ENCODE assay signal across 29 cellular contexts in the genomic region with DNA sequence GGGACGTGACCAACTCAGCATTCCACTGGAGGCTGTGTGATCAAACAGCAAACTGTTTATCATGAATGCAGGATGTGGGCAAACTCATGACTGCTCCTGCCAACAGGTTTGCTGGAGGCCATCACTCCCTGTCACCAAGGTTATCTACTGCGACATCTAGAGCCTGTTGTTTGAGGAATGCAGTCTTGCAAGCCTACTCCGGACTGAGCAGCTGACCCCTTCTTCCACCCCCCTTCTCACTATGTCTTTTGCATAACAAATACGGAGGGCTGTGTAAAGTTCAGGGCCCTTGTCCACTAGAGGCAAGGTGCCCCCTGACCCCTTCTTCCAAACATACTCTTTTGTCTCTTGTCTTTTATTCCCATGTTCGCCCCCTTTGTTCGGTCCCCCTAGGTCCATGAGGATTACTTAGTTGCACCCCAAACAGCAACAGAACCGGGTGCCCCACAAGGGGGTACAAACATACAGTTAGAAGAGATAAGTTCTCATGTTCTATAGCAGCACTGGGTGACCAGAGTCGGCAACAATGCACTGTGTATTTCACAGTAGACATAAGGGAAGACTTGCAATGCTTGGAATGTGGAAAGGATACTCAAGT. TPM values are rescaled to one million over a fixed set of nuclear protein-coding genes. Genes with fewer than 3 reads are reported as not detected.
DNase-seq lines count a peak whose midpoint lies in the region; ATAC-seq, FAIRE-seq and TF ChIP-seq lines count a peak whose summit lies in the region.
"Had no signal": no experiment of that assay in that cellular context is flagged by ENCODE, and none has a peak within 500 bp of the region (broad histone marks: within the 10 kb centered on the region; RNA-seq: fewer than 3 reads in every experiment).

No MANE protein-coding gene starts in this region.

- no peak for TF ChIP-seq CTCF in IMR-90 (conservative IDR thresholded peaks at IDR 0.05; ENCODE audit: low read depth, low read length)
- TF ChIP-seq CTCF in astrocyte (IDR thresholded peaks at IDR 0.05; ENCODE audit: insufficient read depth, low read depth, low read length): no peak
- no peak for TF ChIP-seq CTCF in progenitor cell of endocrine pancreas (IDR thresholded peaks at IDR 0.05; ENCODE audit: unreplicated experiment)
- no peak for TF ChIP-seq CTCF in kidney (IDR thresholded peaks at IDR 0.05; ENCODE audit: borderline replicate concordance, extremely low read depth, insufficient read depth)

- peaks cover 14 to 72% of the 10 kb centered on the region in 2 experiments for H3K79me1 ChIP-seq in IMR-90 (ENCODE audit: low read depth in 1 of 2, low read length in 2 of 2)

- H4K8ac ChIP-seq in IMR-90 (ENCODE audit: low read depth in 2 of 2, low read length in 2 of 2): no peak overlapping the region

- DNase-seq in T-helper 1 cell: no peak
- DNase-seq in IMR-90: peak; percentile 8
- DNase-seq in astrocyte (ENCODE audit: low read depth): no peak
- no peak for DNase-seq in progenitor cell of endocrine pancreas (ENCODE audit: low spot score, unreplicated experiment)
- DNase-seq in effector memory CD8-positive, alpha-beta T cell: no peak
- DNase-seq in sciatic nerve (ENCODE audit: low spot score): no peak
- DNase-seq in kidney: no peak
- DNase-seq: 8988T; activated naive CD4-positive, alpha-beta T cell treated with anti-CD3 and anti-CD28 coated beads for 36 hours; AML-193; anterior cingulate cortex; caudate nucleus; CD8-positive, alpha-beta memory T cell; dermis blood vessel endothelial cell; H7; KBM-7; left colon; MV-4-11; NCI-H1694 treated with DMSO at 0.1 percent for 48 hours; NCI-H748 treated with DMSO at 0.1 percent for 48 hours; stimulated activated CD4-positive, alpha-beta T cell treated with anti-CD3 and anti-CD28 coated beads, Interleukin-1b, Interleukin-23, amount 100 ng/mL, for 48 hours; stimulated activated naive B cell treated with anti-CD40 and anti-IgM and Interleukin-4, amounts not matched to agents 10 μg/mL and 1 μg/mL and 100 μg/mL, for 72 hours; T-cell had no signal

- H4K5ac ChIP-seq in IMR-90 (ENCODE audit: low read depth, low read length): no peak overlapping the region

- H3K23ac ChIP-seq in IMR-90 (ENCODE audit: low read depth, low read length): no peak overlapping the region

- BruUV-seq in IMR-90 (replicated peaks; lab: Mats Ljungman, UMichigan): no TSS peak

- H3K27ac ChIP-seq in IMR-90 (ENCODE audit: insufficient read depth, low read length) (no peak overlapping the region), astrocyte (ENCODE audit: low read depth, low read length) (no peak overlapping the region), kidney (ENCODE audit: low read depth in 2 of 2, low read length in 2 of 2) (no peak overlapping the region)
- H3K27ac ChIP-seq: thoracic aorta had no signal

- peaks cover 55% of the 10 kb centered on the region for H3K36me3 Mint-ChIP-seq in T-helper 1 cell treated with Interleukin-12 subunit alpha and Interleukin-12 subunit beta and Interleukin-4 antibody, amounts not matched to agents 30 μg/mL and 1 μg/mL, for 36 hours (ENCODE audit: low read depth)
- H3K36me3 Mint-ChIP-seq in astrocyte (ENCODE audit: low read depth, unreplicated experiment): peaks cover 22% of the 10 kb centered on the region
- peaks cover 34% of the 10 kb centered on the region for H3K36me3 Mint-ChIP-seq in progenitor cell of endocrine pancreas (ENCODE audit: insufficient read depth)
- peaks cover 15% of the 10 kb centered on the region for H3K36me3 Mint-ChIP-seq in effector memory CD8-positive, alpha-beta T cell (ENCODE audit: insufficient read depth)

- TF ChIP-seq RAD21 in IMR-90 (IDR thresholded peaks at IDR 0.05; ENCODE audit: low read length): no peak

- peaks cover 17% of the 10 kb centered on the region for H3K36me3 ChIP-seq in IMR-90 (ENCODE audit: control insufficient read depth, insufficient read depth, low read length)
- no peaks in the 10 kb centered on the region for H3K36me3 ChIP-seq in astrocyte (ENCODE audit: insufficient read depth, low read length)
- H3K36me3 ChIP-seq in kidney (ENCODE audit: control insufficient read depth in 1 of 2, insufficient read depth in 2 of 2, low read length in 2 of 2): no peaks in the 10 kb centered on the region

- H3K4me2 ChIP-seq in IMR-90 (ENCODE audit: low read depth, low read length) (no peak overlapping the region), astrocyte (ENCODE audit: low read length) (no peak overlapping the region)

- intact Hi-C loops in IMR-90 (cut with micrococcal nuclease): no loop called here
- intact Hi-C loops in sciatic nerve (cut with DNase I): no loop called here
- intact Hi-C loops in kidney (cut with DNase I): no loop called here

- peaks cover 10% of the 10 kb centered on the region for H3K9me1 ChIP-seq in IMR-90 (ENCODE audit: insufficient read depth, low read length)

- peak; percentile 31; the same call in 1 of the 2 replicates for ATAC-seq in IMR-90 (ENCODE audit: low read depth)
- no peak for ATAC-seq in effector memory CD8-positive, alpha-beta T cell (replicated peaks)
- ATAC-seq in sciatic nerve: no peak
- ATAC-seq: left colon; Right ventricle myocardium inferior; stimulated activated naive B cell treated with anti-CD40 and anti-IgM and Interleukin-4, amounts not matched to agents 10 μg/mL and 1 μg/mL and 100 μg/mL, for 72 hours had no signal

- no peak overlapping the region for H3K4ac ChIP-seq in IMR-90 (ENCODE audit: low read depth, low read length)

- H3K4me1 ChIP-seq in IMR-90 (ENCODE audit: control insufficient read depth, insufficient read depth, low read length) (peaks cover 8% of the 10 kb centered on the region), astrocyte (ENCODE audit: insufficient read depth, low read length) (peaks cover 8% of the 10 kb centered on the region), kidney (ENCODE audit: control insufficient read depth in 1 of 2, insufficient read depth in 1 of 2, low read depth in 1 of 2, low read length in 2 of 2) (no peaks in the 10 kb centered on the region)

- no peak overlapping the region for H2BK120ac ChIP-seq in IMR-90 (ENCODE audit: low read depth, low read length)

- H4K91ac ChIP-seq in IMR-90 (ENCODE audit: insufficient read depth, low read depth, low read length): no peak overlapping the region

- H3K27me3 ChIP-seq in IMR-90 (ENCODE audit: control insufficient read depth, insufficient read depth, low read length): no peaks in the 10 kb centered on the region
- no peaks in the 10 kb centered on the region for H3K27me3 ChIP-seq in astrocyte (ENCODE audit: insufficient read depth, low read length)

- H3K4me3 ChIP-seq in IMR-90 (ENCODE audit: insufficient read depth, low read depth, low read length): no peak overlapping the region
- no peak overlapping the region for H3K4me3 ChIP-seq in astrocyte (ENCODE audit: insufficient read depth, low read depth, low read length)
- no peak overlapping the region for H3K4me3 ChIP-seq in kidney (ENCODE audit: low read length in 2 of 2)
- H3K4me3 ChIP-seq: thoracic aorta had no signal

- H3K27me3 Mint-ChIP-seq in T-helper 1 cell treated with Interleukin-12 subunit alpha and Interleukin-12 subunit beta and Interleukin-4 antibody, amounts not matched to agents 30 μg/mL and 1 μg/mL, for 36 hours (ENCODE audit: low read depth): no peaks in the 10 kb centered on the region
- no peaks in the 10 kb centered on the region for H3K27me3 Mint-ChIP-seq in astrocyte (ENCODE audit: low read depth, unreplicated experiment)
- no peaks in the 10 kb centered on the region for H3K27me3 Mint-ChIP-seq in progenitor cell of endocrine pancreas
- no peaks in the 10 kb centered on the region for H3K27me3 Mint-ChIP-seq in effector memory CD8-positive, alpha-beta T cell
- H3K27me3 Mint-ChIP-seq: stimulated activated naive B cell treated with anti-CD40 and anti-IgM and Interleukin-4, amounts not matched to agents 10 μg/mL and 1 μg/mL and 100 μg/mL, for 72 hours; T-cell had no signal

- H3K79me2 ChIP-seq in astrocyte (ENCODE audit: insufficient read depth, low read length): peaks cover 11% of the 10 kb centered on the region

- H3K9me3 ChIP-seq in IMR-90 (ENCODE audit: control insufficient read depth, insufficient read depth, low read length) (no peaks in the 10 kb centered on the region), astrocyte (ENCODE audit: insufficient read depth, low read depth, low read length) (no peaks in the 10 kb centered on the region), kidney (ENCODE audit: control insufficient read depth in 1 of 2, low read length in 2 of 2) (no peaks in the 10 kb centered on the region)
- H3K9me3 ChIP-seq: thoracic aorta had no signal

- no peak overlapping the region for H3K4me3 Mint-ChIP-seq in T-helper 1 cell treated with Interleukin-12 subunit alpha and Interleukin-12 subunit beta and Interleukin-4 antibody, amounts not matched to agents 30 μg/mL and 1 μg/mL, for 36 hours
- no peak overlapping the region for H3K4me3 Mint-ChIP-seq in astrocyte (ENCODE audit: unreplicated experiment)
- H3K4me3 Mint-ChIP-seq in progenitor cell of endocrine pancreas (ENCODE audit: low read depth): no peak overlapping the region
- H3K4me3 Mint-ChIP-seq in effector memory CD8-positive, alpha-beta T cell: no peak overlapping the region
- H3K4me3 Mint-ChIP-seq: activated naive CD4-positive, alpha-beta T cell treated with anti-CD3 and anti-CD28 coated beads for 36 hours; CD8-positive, alpha-beta memory T cell; mesothelial cell of epicardium; nephron; stimulated activated naive B cell treated with anti-CD40 and anti-IgM and Interleukin-4, amounts not matched to agents 10 μg/mL and 1 μg/mL and 100 μg/mL, for 72 hours; T-cell had no signal

- H2AK5ac ChIP-seq in IMR-90 (ENCODE audit: low read depth, low read length): no peak overlapping the region

- 37% methylated on average over 3 of the region's 8 CpGs; no CpG with 5 or more reads in 1 of the 2 experiments for WGBS in IMR-90 (ENCODE audit: extremely low coverage in 2 of 2, insufficient read length in 1 of 2), 2 experiments

- peak overlapping the region; percentile 50 for H3K27ac Mint-ChIP-seq in T-helper 1 cell treated with Interleukin-12 subunit alpha and Interleukin-12 subunit beta and Interleukin-4 antibody, amounts not matched to agents 30 μg/mL and 1 μg/mL, for 36 hours
- H3K27ac Mint-ChIP-seq in astrocyte (ENCODE audit: unreplicated experiment): peak overlapping the region; percentile 16
- peak overlapping the region; percentile 89 for H3K27ac Mint-ChIP-seq in progenitor cell of endocrine pancreas
- H3K27ac Mint-ChIP-seq in effector memory CD8-positive, alpha-beta T cell: no peak overlapping the region
- H3K27ac Mint-ChIP-seq: activated naive CD4-positive, alpha-beta T cell treated with anti-CD3 and anti-CD28 coated beads for 36 hours; mesothelial cell of epicardium; nephron; stimulated activated naive B cell treated with anti-CD40 and anti-IgM and Interleukin-4, amounts not matched to agents 10 μg/mL and 1 μg/mL and 100 μg/mL, for 72 hours had no signal

- peaks cover 12% of the 10 kb centered on the region for H3K4me1 Mint-ChIP-seq in T-helper 1 cell treated with Interleukin-12 subunit alpha and Interleukin-12 subunit beta and Interleukin-4 antibody, amounts not matched to agents 30 μg/mL and 1 μg/mL, for 36 hours (ENCODE audit: low read depth)
- H3K4me1 Mint-ChIP-seq in astrocyte (ENCODE audit: low read depth, unreplicated experiment) (peaks cover 23% of the 10 kb centered on the region), progenitor cell of endocrine pancreas (ENCODE audit: low read depth) (peaks cover 7% of the 10 kb centered on the region)
- peaks cover 0 to 3% of the 10 kb centered on the region in 2 donors for H3K4me1 Mint-ChIP-seq in effector memory CD8-positive, alpha-beta T cell (ENCODE audit: low read depth in 2 of 2)

- POLR2A ChIA-PET in IMR-90 (lab: Charles Lee; ENCODE audit: unreplicated experiment): no interaction called here

- H2AK9ac ChIP-seq in IMR-90 (replicated peaks; ENCODE audit: low read depth, low read length, poor library complexity): no peak overlapping the region

- peak overlapping the region; percentile 35 for H2BK5ac ChIP-seq in IMR-90 (ENCODE audit: low read depth, low read length, poor library complexity, severe bottlenecking)

- H3K18ac ChIP-seq in IMR-90 (ENCODE audit: low read depth, low read length): no peak overlapping the region

- H2BK15ac ChIP-seq in IMR-90 (ENCODE audit: low read depth, low read length): no peak overlapping the region

- H4K20me1 ChIP-seq in IMR-90 (ENCODE audit: insufficient read depth, low read length) (peaks cover 27% of the 10 kb centered on the region), astrocyte (ENCODE audit: insufficient read depth, low read length) (peaks cover 52% of the 10 kb centered on the region)

- no peak for TF ChIP-seq POLR2A in IMR-90 (IDR thresholded peaks at IDR 0.05; ENCODE audit: low read depth, low read length)

- CTCF ChIA-PET in IMR-90 (lab: Yijun Ruan, JAX): no interaction called here

- no peak overlapping the region for H3K56ac ChIP-seq in IMR-90 (ENCODE audit: extremely low read depth, insufficient read depth, low read length)

- no peak overlapping the region for H3K9ac ChIP-seq in IMR-90 (ENCODE audit: low read depth, low read length)
- no peak overlapping the region for H3K9ac ChIP-seq in astrocyte (ENCODE audit: low read length)
- H3K9ac ChIP-seq in kidney (ENCODE audit: low read length in 2 of 2): no peak overlapping the region

- no peak overlapping the region; the same call in 1 of the 2 replicates for H3K14ac ChIP-seq in IMR-90 (replicated peaks; ENCODE audit: low read depth, low read length)

- H3K9me3 Mint-ChIP-seq in T-helper 1 cell treated with Interleukin-12 subunit alpha and Interleukin-12 subunit beta and Interleukin-4 antibody, amounts not matched to agents 30 μg/mL and 1 μg/mL, for 36 hours: peaks cover 35% of the 10 kb centered on the region
- H3K9me3 Mint-ChIP-seq in astrocyte (ENCODE audit: unreplicated experiment) (no peaks in the 10 kb centered on the region), progenitor cell of endocrine pancreas (ENCODE audit: low read depth) (peaks cover 15% of the 10 kb centered on the region)
- no peaks in the 10 kb centered on the region for H3K9me3 Mint-ChIP-seq in effector memory CD8-positive, alpha-beta T cell

- no peak for FAIRE-seq in astrocyte (lab: Jason Lieb, UNC)
- FAIRE-seq in kidney (lab: Jason Lieb, UNC): no peak
- FAIRE-seq: endothelial cell of umbilical vein had no signal

- in situ Hi-C loops in IMR-90 (cut with MboI; ENCODE audit: low sequenced_read_pairs): loop anchor here (25.0 kb wide), 1 partner anchor 513 kb away; a partner anchor contains a TSS

- no peak overlapping the region for H2AFZ ChIP-seq in IMR-90 (replicated peaks; ENCODE audit: low read length, poor library complexity)
- H2AFZ ChIP-seq in astrocyte (ENCODE audit: low read depth, low read length): no peak overlapping the region

- dilution Hi-C loops in IMR-90 (cut with HindIII; ENCODE audit: low sequenced_read_pairs, unreplicated experiment): no loop called here

- no peak overlapping the region for H2BK20ac ChIP-seq in IMR-90 (ENCODE audit: low read depth, low read length)

RNA-seq across cellular contexts. Expression of a gene that starts 28.7 kb away (rescaled TPM):
- total RNA-seq in IMR-90 (2012; rRNA removed): 27.4 and 27.8 TPM in 2 replicates
- 36.0 and 39.0 TPM in 2 replicates for polyA plus RNA-seq in IMR-90 (2012; rRNA removed)
- polyA plus RNA-seq in IMR-90 (2012; cell fraction: cytosol; rRNA removed): 25.1 and 29.9 TPM in 2 replicates
- 31.0 and 35.1 TPM in 2 replicates for polyA plus RNA-seq in IMR-90 (2012; cell fraction: nucleus; rRNA removed; ENCODE audit: low replicate concordance)
- 36.1 and 41.3 TPM in 2 replicates for total RNA-seq in astrocyte
- 32.3 and 32.7 TPM in 2 replicates for total RNA-seq in progenitor cell of endocrine pancreas
- total RNA-seq in sciatic nerve: 21.8 TPM
- total RNA-seq in kidney: 30.6 TPM
- polyA plus RNA-seq in kidney (ENCODE audit: insufficient read depth, low read depth, low replicate concordance): 6.3 TPM

Comparison
In these comparisons a context has a peak if more than half of its experiments do, and no peak if none do; other contexts are left out.
1. H3K27ac Mint-ChIP-seq: peak in T-helper 1 cell treated with Interleukin-12 subunit alpha and Interleukin-12 subunit beta and Interleukin-4 antibody, amounts not matched to agents 30 μg/mL and 1 μg/mL, for 36 hours (single experiment), astrocyte (single experiment) and progenitor cell of endocrine pancreas (single experiment); none in effector memory CD8-positive, alpha-beta T cell (0 of 2).